12 cellular contexts compared by ENCODE assay signal in the genomic region with DNA sequence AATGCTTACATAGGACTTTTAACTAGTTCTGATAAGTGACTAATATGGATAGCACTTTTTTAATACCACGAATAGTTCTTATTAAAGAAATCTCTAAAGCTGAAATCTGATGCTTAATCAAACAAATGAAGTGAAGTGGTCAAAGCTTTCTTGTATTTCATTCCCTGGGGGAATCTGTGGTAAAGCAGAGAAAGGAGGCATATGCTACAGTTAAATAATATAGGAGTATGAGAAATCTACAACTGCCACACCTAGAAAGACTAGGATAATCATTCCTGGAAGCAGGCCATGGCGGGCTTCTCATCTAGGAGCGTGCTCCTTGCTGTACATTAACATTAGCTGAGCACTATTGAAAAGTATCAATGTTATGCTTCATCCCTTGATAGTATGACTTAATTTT.
DNase-seq lines count a peak whose midpoint lies in the region; ATAC-seq lines count a peak whose summit lies in the region.
"Had no signal": no experiment of that assay in that cellular context is flagged by ENCODE, and none has a peak within 500 bp of the region (broad histone marks: within the 10 kb centered on the region; RNA-seq: fewer than 3 reads in every experiment).

No MANE protein-coding gene starts in this region.

- peak; percentile 86 for DNase-seq in NCI-H2107 treated with DMSO at 0.1 percent for 48 hours (lab: John Stamatoyannopoulos, UW; ENCODE audit: unreplicated experiment)
- no peak for DNase-seq in NCI-H2107 (lab: John Stamatoyannopoulos, UW)
- DNase-seq in NCI-H524 treated with DMSO at 0.1 percent for 48 hours (lab: John Stamatoyannopoulos, UW): peak; percentile 47
- peak; percentile 4 for DNase-seq in fibroblast of gingiva (ENCODE audit: low read depth)
- DNase-seq in NOMO-1 (lab: John Stamatoyannopoulos, UW; ENCODE audit: unreplicated experiment in 2 of 2): no peak
- no peak for DNase-seq in SHP77 treated with DMSO at 0.1 percent for 48 hours (lab: John Stamatoyannopoulos, UW)
- DNase-seq: ACHN; CD4-positive, CD25-positive, alpha-beta regulatory T cell; DMS53; HCEC 1CT; HFFc6 had no signal

- ATAC-seq in GM21367 (IDR thresholded peaks at IDR 0.05; ENCODE audit: unreplicated experiment): no peak

Comparison
In these comparisons a context has a peak if more than half of its experiments do, and no peak if none do; other contexts are left out.
1. DNase-seq: peak in NCI-H2107 treated with DMSO at 0.1 percent for 48 hours (single experiment), NCI-H524 treated with DMSO at 0.1 percent for 48 hours (single experiment) and fibroblast of gingiva (single experiment); none in NCI-H2107 (single experiment), NOMO-1 (0 of 2) and SHP77 treated with DMSO at 0.1 percent for 48 hours (single experiment).